Comparison of ENCODE assay signal across 18 cellular contexts in genomic region chr10:68553138-68553537, GRCh38. TPM values are rescaled to one million over a fixed set of nuclear protein-coding genes. Genes with fewer than 3 reads are reported as not detected.
DNase-seq lines count a peak whose midpoint lies in the region; ATAC-seq, FAIRE-seq and TF ChIP-seq lines count a peak whose summit lies in the region.
"Had no signal": no experiment of that assay in that cellular context is flagged by ENCODE, and none has a peak within 500 bp of the region (broad histone marks: within the 10 kb centered on the region; RNA-seq: fewer than 3 reads in every experiment).

No MANE protein-coding gene starts in this region.

- H4K5ac ChIP-seq in H9 (ENCODE audit: insufficient read length, low read depth, low read length) = no peak overlapping the region
- H4K5ac ChIP-seq in H1 (ENCODE audit: insufficient read length, low read depth, low read length) = no peak overlapping the region
- H4K5ac ChIP-seq in mesendoderm (ENCODE audit: low read length) = no peak overlapping the region

- H4K20me1 ChIP-seq in H9 (ENCODE audit: control insufficient read depth, insufficient read depth, insufficient read length) (no peaks in the 10 kb centered on the region), H1 (replicated peaks in 1 of 2; ENCODE audit: control insufficient read depth in 1 of 2, insufficient read depth in 2 of 2, low read length in 2 of 2) (no peaks in the 10 kb centered on the region)

- H3K79me1 ChIP-seq in H9 (ENCODE audit: insufficient read depth, low read depth, low read length, poor library complexity, severe bottlenecking) = no peaks in the 10 kb centered on the region
- H3K79me1 ChIP-seq in H1 (ENCODE audit: low read depth, low read length) = no peaks in the 10 kb centered on the region
- no peaks in the 10 kb centered on the region for H3K79me1 ChIP-seq in mesendoderm (ENCODE audit: low read length)

- H3K4me2 ChIP-seq in H9 (ENCODE audit: insufficient read depth, insufficient read length, low read length) (no peak overlapping the region), H1 (ENCODE audit: insufficient read depth in 1 of 2, low read depth in 2 of 2, low read length in 2 of 2) (no peak overlapping the region; a peak in 1 of 4 replicates), mesendoderm (ENCODE audit: low read length) (no peak overlapping the region)

- H3K14ac ChIP-seq in H9 (ENCODE audit: insufficient read depth, low read length) = no peak overlapping the region
- no peak overlapping the region for H3K14ac ChIP-seq in H1 (ENCODE audit: insufficient read length)

- no peak overlapping the region for H2BK15ac ChIP-seq in H9 (ENCODE audit: low read depth, low read length)
- H2BK15ac ChIP-seq in H1 (ENCODE audit: low read length) = no peak overlapping the region
- no peak overlapping the region for H2BK15ac ChIP-seq in mesendoderm (replicated peaks; ENCODE audit: low read depth)

- no peak for ATAC-seq in aorta (ENCODE audit: low FRiP score)
- no peak for ATAC-seq in GM19467 (IDR thresholded peaks at IDR 0.05; ENCODE audit: unreplicated experiment)
- ATAC-seq: HCT116 had no signal

- no peak overlapping the region for H3K56ac ChIP-seq in H9 (ENCODE audit: insufficient read length, low read depth, low read length)
- no peak overlapping the region for H3K56ac ChIP-seq in H1 (replicated peaks; ENCODE audit: insufficient read length, low read depth, low read length)
- H3K56ac ChIP-seq in mesendoderm (ENCODE audit: low read length) = no peak overlapping the region

- intact Hi-C loops in aorta (cut with DNase I) = loop anchor here in 1 of 2 donors (10.0 kb wide), 1 partner anchor 152 kb away; no protein-coding TSS in a partner anchor

- H3K4me3 ChIP-seq in H1 (ENCODE audit: extremely low read depth in 1 of 4, insufficient read depth in 2 of 4, low read depth in 3 of 4, low read length in 4 of 4) = no peak overlapping the region
- no peak overlapping the region for H3K4me3 ChIP-seq in mesendoderm (ENCODE audit: low read length)
- no peak overlapping the region for H3K4me3 ChIP-seq in aorta (ENCODE audit: low read length in 2 of 2)
- H3K4me3 ChIP-seq: SJCRH30 had no signal

- H3K4ac ChIP-seq in H9 (ENCODE audit: low read depth, low read length) (no peak overlapping the region), H1 (replicated peaks; ENCODE audit: insufficient read length, low read depth, low read length) (no peak overlapping the region), mesendoderm (ENCODE audit: low read depth, low read length) (no peak overlapping the region)

- H3K27me3 Mint-ChIP-seq in H9 (ENCODE audit: low read depth) = no peaks in the 10 kb centered on the region

- peak; percentile 35 for DNase-seq in EH (ENCODE audit: low read depth)
- peak; percentile 58 for DNase-seq in H9
- no peak for DNase-seq in H1 (ENCODE audit: low read depth in 1 of 2, low spot score in 2 of 2)
- DNase-seq in mesendoderm = peak; percentile 87
- DNase-seq in SKM-1 treated with dmso at 0.1 percent for 144 hours (lab: John Stamatoyannopoulos, UW; ENCODE audit: unreplicated experiment) = no peak
- no peak for DNase-seq in aorta
- DNase-seq in Ammon's horn (ENCODE audit: low spot score) = no peak
- DNase-seq: 8988T; CD4-positive, CD25-positive, alpha-beta regulatory T cell; COR-L47; NCI-H1417 treated with DMSO at 0.1 percent for 48 hours; NCI-H187 treated with DMSO at 0.1 percent for 48 hours; NCI-H226; NCI-H524; SJCRH30 had no signal

- H3K23ac ChIP-seq in H9 (ENCODE audit: insufficient read length, low read depth, low read length) (no peak overlapping the region), H1 (ENCODE audit: insufficient read length) (no peak overlapping the region), mesendoderm (ENCODE audit: low read length) (no peak overlapping the region)

- H4K8ac ChIP-seq in H9 (replicated peaks; ENCODE audit: insufficient read length, low read depth, low read length) (no peak overlapping the region), H1 (ENCODE audit: extremely low read depth, insufficient read depth, low read length) (no peak overlapping the region), mesendoderm (ENCODE audit: low read depth, low read length) (no peak overlapping the region)

- no peak for TF ChIP-seq RAD21 in H1 (IDR thresholded peaks at IDR 0.05 in 1 of 2, conservative IDR thresholded peaks at IDR 0.05 in 1 of 2; ENCODE audit: low read depth in 2 of 2, low read length in 2 of 2)

- H3K9ac ChIP-seq in H9 (ENCODE audit: extremely low read depth, insufficient read length, low read length) (no peak overlapping the region), H1 (replicated peaks in 1 of 4; ENCODE audit: extremely low read depth in 1 of 4, low read depth in 3 of 4, low read length in 3 of 4) (no peak overlapping the region), mesendoderm (ENCODE audit: low read length) (no peak overlapping the region)

- H4K91ac ChIP-seq in H9 (ENCODE audit: insufficient read length, low read depth, low read length) = no peak overlapping the region
- H4K91ac ChIP-seq in H1 (replicated peaks; ENCODE audit: insufficient read length, low read length) = no peak overlapping the region

- H2BK12ac ChIP-seq in H9 (ENCODE audit: insufficient read length, low read depth, low read length) (no peak overlapping the region), H1 (ENCODE audit: low read depth, low read length) (no peak overlapping the region)

- no peak overlapping the region for H3T11ph ChIP-seq in H9 (ENCODE audit: low read length)

- no peaks in the 10 kb centered on the region for H3K36me3 Mint-ChIP-seq in H9 (ENCODE audit: insufficient read depth in 1 of 3, low read depth in 3 of 3)
- H3K36me3 Mint-ChIP-seq: CD4-positive, CD25-positive, alpha-beta regulatory T cell had no signal

- H2BK5ac ChIP-seq in H9 (ENCODE audit: insufficient read length, low read length) = no peak overlapping the region
- no peak overlapping the region for H2BK5ac ChIP-seq in H1 (ENCODE audit: low read depth, low read length)
- no peak overlapping the region for H2BK5ac ChIP-seq in mesendoderm (ENCODE audit: low read length)

- H2AFZ ChIP-seq in H9 (ENCODE audit: low read length) (no peak overlapping the region), H1 (ENCODE audit: low read length) (0 out of 2 replicates have a peak overlapping the region, but pooled peaks have one; percentile 25)

- CTCF ChIA-PET in H1 (lab: Charles Lee; ENCODE audit: partially characterized antibody) = interaction anchor here (1.2 to 1.4 kb wide), 2 partner anchors 48 to 83 kb away, joined by 3 read pairs; no protein-coding TSS in a partner anchor

- H3K27me3 ChIP-seq in H9 (ENCODE audit: insufficient read depth, low read length) = no peaks in the 10 kb centered on the region
- no peaks in the 10 kb centered on the region for H3K27me3 ChIP-seq in H1 (replicated peaks in 1 of 4; ENCODE audit: control insufficient read depth in 3 of 4, extremely low read depth in 1 of 4, insufficient read depth in 3 of 4, low read length in 3 of 4)
- H3K27me3 ChIP-seq in mesendoderm (ENCODE audit: insufficient read depth, low read length, poor library complexity) = no peaks in the 10 kb centered on the region
- no peaks in the 10 kb centered on the region for H3K27me3 ChIP-seq in aorta (ENCODE audit: control insufficient read depth in 1 of 2, insufficient read depth in 2 of 2, low read length in 1 of 2)
- H3K27me3 ChIP-seq: SJCRH30 had no signal

- no peaks in the 10 kb centered on the region for H3K36me3 ChIP-seq in H1 (ENCODE audit: control insufficient read depth in 2 of 4, insufficient read depth in 4 of 4, low read length in 3 of 4)
- H3K36me3 ChIP-seq in mesendoderm (ENCODE audit: control insufficient read depth, insufficient read depth, low read length) = no peaks in the 10 kb centered on the region
- H3K36me3 ChIP-seq in aorta (ENCODE audit: control insufficient read depth in 1 of 2, insufficient read depth in 2 of 2, low read length in 1 of 2) = no peaks in the 10 kb centered on the region
- H3K36me3 ChIP-seq: SJCRH30 had no signal

- no peaks in the 10 kb centered on the region for H3K9me3 Mint-ChIP-seq in H9

- no peak overlapping the region; a peak in 1 of 5 replicates for H3K4me3 Mint-ChIP-seq in H9
- H3K4me3 Mint-ChIP-seq: B cell; CD4-positive, CD25-positive, alpha-beta regulatory T cell had no signal

- POLR2A ChIA-PET in H1 (lab: Charles Lee; ENCODE audit: partially characterized antibody) = interaction anchor here (1.2 to 3.3 kb wide), 4 partner anchors 10 to 47 kb away, joined by 3 to 14 read pairs (median 9); no protein-coding TSS in a partner anchor

- H3K79me2 ChIP-seq in H9 (ENCODE audit: insufficient read depth, low read length) = no peaks in the 10 kb centered on the region
- H3K79me2 ChIP-seq in H1 (ENCODE audit: control insufficient read depth in 1 of 2, insufficient read depth in 2 of 2, low read length in 2 of 2) = no peaks in the 10 kb centered on the region
- H3K79me2 ChIP-seq in mesendoderm (ENCODE audit: control insufficient read depth, insufficient read depth, low read length) = no peaks in the 10 kb centered on the region

- no peak for FAIRE-seq in H1 (lab: Jason Lieb, UNC)

- H2BK120ac ChIP-seq in H9 (ENCODE audit: low read depth, low read length, poor library complexity, severe bottlenecking) = peak overlapping the region; percentile 1
- no peak overlapping the region for H2BK120ac ChIP-seq in H1 (replicated peaks; ENCODE audit: low read depth, low read length)
- no peak overlapping the region for H2BK120ac ChIP-seq in mesendoderm (ENCODE audit: low read depth, low read length)

- H3K18ac ChIP-seq in H9 (ENCODE audit: insufficient read length, low read depth, low read length) = peak overlapping the region; percentile 11
- H3K18ac ChIP-seq in H1 (ENCODE audit: extremely low read depth, low read length) = no peak overlapping the region
- no peak overlapping the region for H3K18ac ChIP-seq in mesendoderm (ENCODE audit: low read length)

- H3K9me3 ChIP-seq in H9 (ENCODE audit: control insufficient read depth, low read depth, low read length) = no peaks in the 10 kb centered on the region
- no peaks in the 10 kb centered on the region for H3K9me3 ChIP-seq in H1 (ENCODE audit: insufficient read depth in 2 of 2, low read depth in 1 of 2, low read length in 1 of 2)
- H3K9me3 ChIP-seq in aorta (ENCODE audit: control insufficient read depth, low read length) = no peaks in the 10 kb centered on the region
- H3K9me3 ChIP-seq: SJCRH30 had no signal

- peak overlapping the region in 1 of 3 experiments; percentile 44; a peak in 1 of 7 replicates for H3K27ac Mint-ChIP-seq in H9
- H3K27ac Mint-ChIP-seq: B cell; CD4-positive, CD25-positive, alpha-beta regulatory T cell had no signal

- WGBS in H9 (ENCODE audit: extremely low coverage, insufficient read length, low lambda C conversion rate) = no CpG with 5 or more reads among the region's 6 CpGs
- 64% methylated on average over 6 of the region's 6 CpGs; no CpG with 5 or more reads in 1 of the 2 experiments for WGBS in H1 (ENCODE audit: extremely low coverage in 1 of 2, insufficient coverage in 1 of 2, insufficient read length in 1 of 2, insufficient replicate concordance in 2 of 2, low coverage in 1 of 2, low lambda C conversion rate in 2 of 2, missing lambda C conversion rate in 1 of 2), 2 experiments
- WGBS in mesendoderm (ENCODE audit: extremely low coverage, insufficient coverage, low lambda C conversion rate) = no CpG with 5 or more reads among the region's 6 CpGs
- 46 to 57% methylated on average over 6 of the region's 6 CpGs for WGBS in aorta, 2 donors

- H3K4me1 ChIP-seq in H9 (ENCODE audit: insufficient read depth, low read length) (no peaks in the 10 kb centered on the region; the same call in 1 of the 2 replicates), H1 (replicated peaks in 1 of 4; ENCODE audit: control insufficient read depth in 3 of 4, insufficient read depth in 4 of 4, low read length in 3 of 4) (peaks cover 0 to 4% (median 2%) of the 10 kb centered on the region in 4 experiments; a peak in 1 of 7 replicates), mesendoderm (ENCODE audit: control insufficient read depth, low read depth, low read length) (peaks cover 5% of the 10 kb centered on the region), aorta (ENCODE audit: control insufficient read depth in 1 of 2, insufficient read depth in 2 of 2, low read length in 2 of 2) (no peaks in the 10 kb centered on the region)
- H3K4me1 ChIP-seq: SJCRH30 had no signal

- no peak overlapping the region for H2AK5ac ChIP-seq in H9 (ENCODE audit: insufficient read length, low read length)
- H2AK5ac ChIP-seq in H1 (ENCODE audit: low read depth, low read length) = no peak overlapping the region
- no peak overlapping the region for H2AK5ac ChIP-seq in mesendoderm (ENCODE audit: low read length)

- TF ChIP-seq POLR2A in H1 (IDR thresholded peaks at IDR 0.05; ENCODE audit: control extremely low read depth in 1 of 2, low read depth in 2 of 2, low read length in 2 of 2) = no peak

- TF ChIP-seq CTCF in H9 (conservative IDR thresholded peaks at IDR 0.05) (no peak), H1 (IDR thresholded peaks at IDR 0.05; ENCODE audit: control extremely low read depth in 1 of 3, insufficient read depth in 1 of 3, low read depth in 1 of 3, low read length in 3 of 3) (no peak)

- no peak overlapping the region for H3K27ac ChIP-seq in H9 (ENCODE audit: insufficient read length, low read depth, low read length)
- H3K27ac ChIP-seq in H1 (ENCODE audit: low read depth, low read length) = 0 out of 2 replicates have a peak overlapping the region, but pooled peaks have one; percentile 15
- no peak overlapping the region for H3K27ac ChIP-seq in mesendoderm (ENCODE audit: low read depth, low read length)
- H3K27ac ChIP-seq in aorta (ENCODE audit: low read depth in 1 of 2, low read length in 2 of 2) = no peak overlapping the region
- H3K27ac ChIP-seq: SJCRH30 had no signal

- H3K23me2 ChIP-seq in H9 (ENCODE audit: insufficient read length, low read depth, low read length, poor library complexity, severe bottlenecking) (no peaks in the 10 kb centered on the region), H1 (ENCODE audit: low read depth, low read length) (no peaks in the 10 kb centered on the region)

- peaks cover 21 to 25% of the 10 kb centered on the region in 2 experiments for H3K4me1 Mint-ChIP-seq in H9
- H3K4me1 Mint-ChIP-seq: B cell had no signal

- no peak overlapping the region for H2BK20ac ChIP-seq in H9 (ENCODE audit: low read depth, low read length, poor library complexity, severe bottlenecking)
- H2BK20ac ChIP-seq in H1 (ENCODE audit: low read length) = no peak overlapping the region

- no peak for TF ChIP-seq EP300 in H1 (IDR thresholded peaks at IDR 0.05; ENCODE audit: borderline replicate concordance in 1 of 2, low read depth in 2 of 2, low read length in 2 of 2)

RNA-seq across cellular contexts. Expression of gene TET1, which starts 7.0 kb away (rescaled TPM):
- 52.1 and 53.4 TPM in 2 replicates for total RNA-seq in H9 (2021)
- 68.5 and 69.3 TPM in 2 replicates for total RNA-seq in H1 (2021; fragmentation: NEBNext Ultra II Directional; extraction: Animal tissue kit (Norgen Biotek cat#: 25700))
- polyA plus RNA-seq in H1 (2011; rRNA removed) = 10.3 and 15.2 TPM in 2 replicates
- 12.2 TPM for polyA plus RNA-seq in H1 (2011; cell fraction: cytosol; rRNA removed)
- polyA plus RNA-seq in H1 (2011; cell fraction: nucleus; rRNA removed) = 38.0 TPM
- polyA plus RNA-seq in H1 (2012, experiment 1 of 2) = 14.1 to 23.4 TPM (median 18.2 TPM) in 4 replicates
- polyA plus RNA-seq in H1 (2012, experiment 2 of 2) = 1.4 TPM
- polyA plus RNA-seq in H1 (2013, experiment 1 of 2) = 33.6 TPM
- 28.9 TPM for polyA plus RNA-seq in H1 (2013, experiment 2 of 2)
- polyA minus RNA-seq in H1 (2011; rRNA and poly(A)+ RNA removed) = 108 and 130 TPM in 2 replicates
- polyA minus RNA-seq in H1 (2011; cell fraction: cytosol; rRNA and poly(A)+ RNA removed) = 44.9 TPM
- 245 TPM for polyA minus RNA-seq in H1 (2011; cell fraction: nucleus; rRNA and poly(A)+ RNA removed)
- polyA plus RNA-seq in mesendoderm (2013, experiment 1 of 2) = 22.9 TPM
- 23.2 TPM for polyA plus RNA-seq in mesendoderm (2013, experiment 2 of 2)
- 1 to 10 TPM; 2.2 to 3.6 TPM for total RNA-seq in aorta
- under 1 TPM; 0.18 to 0.25 TPM for polyA plus RNA-seq in aorta

RNA-seq across cellular contexts. Expression of gene SLC25A16, which starts 25.8 kb away (rescaled TPM):
- total RNA-seq in H9 (2021) = 11.4 and 12.7 TPM in 2 replicates
- 9.9 and 12.0 TPM in 2 replicates for total RNA-seq in H1 (2021; fragmentation: NEBNext Ultra II Directional; extraction: Animal tissue kit (Norgen Biotek cat#: 25700))
- polyA plus RNA-seq in H1 (2011; rRNA removed) = 2.9 and 6.6 TPM in 2 replicates
- 5.9 TPM for polyA plus RNA-seq in H1 (2011; cell fraction: cytosol; rRNA removed)
- 4.9 TPM for polyA plus RNA-seq in H1 (2011; cell fraction: nucleus; rRNA removed)
- 5.2 to 8.3 TPM (median 5.4 TPM) in 4 replicates for polyA plus RNA-seq in H1 (2012, experiment 1 of 2)
- polyA plus RNA-seq in H1 (2012, experiment 2 of 2) = 2.0 TPM
- 4.8 TPM for polyA plus RNA-seq in H1 (2013, experiment 1 of 2)
- polyA plus RNA-seq in H1 (2013, experiment 2 of 2) = 4.6 TPM
- polyA minus RNA-seq in H1 (2011; rRNA and poly(A)+ RNA removed) = 8.1 and 8.9 TPM in 2 replicates
- polyA minus RNA-seq in H1 (2011; cell fraction: cytosol; rRNA and poly(A)+ RNA removed) = 13.1 TPM
- 10.6 TPM for polyA minus RNA-seq in H1 (2011; cell fraction: nucleus; rRNA and poly(A)+ RNA removed)
- polyA plus RNA-seq in mesendoderm (2013, experiment 1 of 2) = 5.0 TPM
- 5.6 TPM for polyA plus RNA-seq in mesendoderm (2013, experiment 2 of 2)
- total RNA-seq in aorta = 10 to 100 TPM; 20.7 to 29.1 TPM
- polyA plus RNA-seq in aorta = 1 to 10 TPM; 5.5 to 9.0 TPM

Comparison
In these comparisons a context has a peak if more than half of its experiments do, and no peak if none do; other contexts are left out.
1. DNase-seq: peak in EH (single experiment), H9 (single experiment) and mesendoderm (single experiment); none in H1 (0 of 2), SKM-1 treated with dmso at 0.1 percent for 144 hours (single experiment), aorta (0 of 2) and Ammon's horn (single experiment).
2. RNA of gene TET1, which starts 7.0 kb away (total RNA-seq): 68.5 to 69.3 TPM in H1 and 52.1 to 53.4 TPM in H9; 2.2 to 3.6 TPM in aorta; every median in the first group is over 10 times any median in the second.